In the genomic region with DNA sequence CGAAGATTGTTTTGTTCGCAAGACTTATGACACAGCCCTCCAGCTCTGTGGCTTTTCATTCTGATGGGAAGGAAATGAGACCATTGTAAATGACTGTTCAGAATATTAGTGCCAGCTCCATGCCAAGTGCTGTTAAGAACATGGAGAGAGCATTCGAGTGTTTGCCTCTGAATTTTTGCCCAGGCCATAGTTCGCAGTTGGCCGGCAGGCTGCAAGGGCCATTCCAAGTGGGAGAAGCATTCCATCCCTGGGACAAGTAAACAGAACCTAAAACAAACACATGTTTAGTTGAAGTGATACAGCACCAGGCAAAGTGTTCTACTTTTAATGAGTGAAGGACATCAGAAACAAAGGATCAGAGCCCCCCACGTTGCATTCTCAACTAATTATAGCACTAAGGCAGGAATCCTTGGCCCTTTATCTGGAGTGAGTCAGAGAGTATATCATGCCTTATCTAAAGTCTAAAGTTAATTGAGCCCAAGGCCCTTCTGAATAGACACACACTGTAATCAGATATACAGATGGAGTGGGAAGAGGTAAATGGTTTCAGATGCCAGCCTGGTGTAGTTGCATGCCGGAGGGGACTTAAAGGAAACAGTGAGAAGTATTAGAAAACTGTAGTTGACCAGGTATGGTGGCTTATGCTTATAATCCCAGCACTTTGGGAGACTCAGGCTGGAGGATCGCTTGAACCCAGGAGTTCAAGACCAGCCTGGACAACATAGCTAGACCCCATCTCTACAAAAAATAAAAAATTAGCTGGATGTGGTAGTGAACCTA, we compare ENCODE assay signal across 2 cellular contexts.
TF ChIP-seq lines count a peak whose summit lies in the region.

No MANE protein-coding gene starts in this region.

TF ChIP-seq in HEK293, 187 proteins besides CTCF, POLR2A, EP300 and RAD21 (continues in another document):
- no peak for TF ChIP-seq ZNF571 (tag by site-specific recombination; IDR thresholded peaks at IDR 0.05)
- TF ChIP-seq ZNF501 (tag by site-specific recombination; IDR thresholded peaks at IDR 0.05) = 0 out of 2 replicates have a peak, but pooled peaks have one; percentile 33
- TF ChIP-seq ZNF843 (tag by site-specific recombination; IDR thresholded peaks at IDR 0.05) = peak; percentile 88
- no peak for TF ChIP-seq ZNF433 (tag by site-specific recombination; IDR thresholded peaks at IDR 0.05; ENCODE audit: low read depth)
- no peak for TF ChIP-seq ZBTB48 (tag by site-specific recombination; IDR thresholded peaks at IDR 0.05)
- peak; percentile 85 for TF ChIP-seq ZNF121 (tag by site-specific recombination; IDR thresholded peaks at IDR 0.05)
- peak; percentile 87 for TF ChIP-seq ZNF664 (tag by site-specific recombination; IDR thresholded peaks at IDR 0.05)
- TF ChIP-seq ZEB2 (tag by site-specific recombination; IDR thresholded peaks at IDR 0.05) = 0 out of 2 replicates have a peak, but pooled peaks have one; percentile 18
- no peak for TF ChIP-seq ZNF792 (tag by site-specific recombination; IDR thresholded peaks at IDR 0.05)
- TF ChIP-seq ZFHX2 (tag by site-specific recombination; conservative IDR thresholded peaks at IDR 0.05) = peak; percentile 79
- TF ChIP-seq ZNF514 (tag by site-specific recombination; IDR thresholded peaks at IDR 0.05) = no peak
- TF ChIP-seq ZNF423 (tag by site-specific recombination; IDR thresholded peaks at IDR 0.05) = no peak
- no peak for TF ChIP-seq ZSCAN23 (tag by site-specific recombination; IDR thresholded peaks at IDR 0.05)
- no peak for TF ChIP-seq ZNF660 (tag by site-specific recombination; IDR thresholded peaks at IDR 0.05)
- peak; percentile 92 for TF ChIP-seq ZXDB (tag by site-specific recombination; IDR thresholded peaks at IDR 0.05)
- 0 out of 2 replicates have a peak, but pooled peaks have one; percentile 40 for TF ChIP-seq ZFP37 (tag by site-specific recombination; IDR thresholded peaks at IDR 0.05)
- TF ChIP-seq, protein P1, sequence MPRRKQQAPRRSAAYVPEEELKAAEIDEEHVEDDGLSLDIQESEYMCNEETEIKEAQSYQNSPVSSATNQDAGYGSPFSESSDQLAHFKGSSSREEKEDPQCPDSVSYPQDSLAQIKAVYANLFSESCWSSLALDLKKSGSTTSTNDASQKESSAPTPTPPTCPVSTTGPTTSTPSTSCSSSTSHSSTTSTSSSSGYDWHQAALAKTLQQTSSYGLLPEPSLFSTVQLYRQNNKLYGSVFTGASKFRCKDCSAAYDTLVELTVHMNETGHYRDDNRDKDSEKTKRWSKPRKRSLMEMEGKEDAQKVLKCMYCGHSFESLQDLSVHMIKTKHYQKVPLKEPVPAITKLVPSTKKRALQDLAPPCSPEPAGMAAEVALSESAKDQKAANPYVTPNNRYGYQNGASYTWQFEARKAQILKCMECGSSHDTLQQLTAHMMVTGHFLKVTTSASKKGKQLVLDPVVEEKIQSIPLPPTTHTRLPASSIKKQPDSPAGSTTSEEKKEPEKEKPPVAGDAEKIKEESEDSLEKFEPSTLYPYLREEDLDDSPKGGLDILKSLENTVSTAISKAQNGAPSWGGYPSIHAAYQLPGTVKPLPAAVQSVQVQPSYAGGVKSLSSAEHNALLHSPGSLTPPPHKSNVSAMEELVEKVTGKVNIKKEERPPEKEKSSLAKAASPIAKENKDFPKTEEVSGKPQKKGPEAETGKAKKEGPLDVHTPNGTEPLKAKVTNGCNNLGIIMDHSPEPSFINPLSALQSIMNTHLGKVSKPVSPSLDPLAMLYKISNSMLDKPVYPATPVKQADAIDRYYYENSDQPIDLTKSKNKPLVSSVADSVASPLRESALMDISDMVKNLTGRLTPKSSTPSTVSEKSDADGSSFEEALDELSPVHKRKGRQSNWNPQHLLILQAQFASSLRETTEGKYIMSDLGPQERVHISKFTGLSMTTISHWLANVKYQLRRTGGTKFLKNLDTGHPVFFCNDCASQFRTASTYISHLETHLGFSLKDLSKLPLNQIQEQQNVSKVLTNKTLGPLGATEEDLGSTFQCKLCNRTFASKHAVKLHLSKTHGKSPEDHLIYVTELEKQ (tag by site-specific recombination; IDR thresholded peaks at IDR 0.05; ENCODE audit: borderline replicate concordance) = peak; percentile 24; the same call in 1 of the 2 replicates
- peak; percentile 92 for TF ChIP-seq SP7 (tag by site-specific recombination; IDR thresholded peaks at IDR 0.05)
- peak; percentile 52; the same call in 1 of the 2 replicates for TF ChIP-seq ZBTB20 (tag by site-specific recombination; IDR thresholded peaks at IDR 0.05)
- TF ChIP-seq, protein P2, sequence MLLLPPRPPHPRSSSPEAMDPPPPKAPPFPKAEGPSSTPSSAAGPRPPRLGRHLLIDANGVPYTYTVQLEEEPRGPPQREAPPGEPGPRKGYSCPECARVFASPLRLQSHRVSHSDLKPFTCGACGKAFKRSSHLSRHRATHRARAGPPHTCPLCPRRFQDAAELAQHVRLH (tag by site-specific recombination; IDR thresholded peaks at IDR 0.05) = 0 out of 2 replicates have a peak, but pooled peaks have one; percentile 15
- TF ChIP-seq, protein P3, sequence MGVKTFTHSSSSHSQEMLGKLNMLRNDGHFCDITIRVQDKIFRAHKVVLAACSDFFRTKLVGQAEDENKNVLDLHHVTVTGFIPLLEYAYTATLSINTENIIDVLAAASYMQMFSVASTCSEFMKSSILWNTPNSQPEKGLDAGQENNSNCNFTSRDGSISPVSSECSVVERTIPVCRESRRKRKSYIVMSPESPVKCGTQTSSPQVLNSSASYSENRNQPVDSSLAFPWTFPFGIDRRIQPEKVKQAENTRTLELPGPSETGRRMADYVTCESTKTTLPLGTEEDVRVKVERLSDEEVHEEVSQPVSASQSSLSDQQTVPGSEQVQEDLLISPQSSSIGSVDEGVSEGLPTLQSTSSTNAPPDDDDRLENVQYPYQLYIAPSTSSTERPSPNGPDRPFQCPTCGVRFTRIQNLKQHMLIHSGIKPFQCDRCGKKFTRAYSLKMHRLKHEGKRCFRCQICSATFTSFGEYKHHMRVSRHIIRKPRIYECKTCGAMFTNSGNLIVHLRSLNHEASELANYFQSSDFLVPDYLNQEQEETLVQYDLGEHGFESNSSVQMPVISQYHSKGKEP (tag by site-specific recombination; IDR thresholded peaks at IDR 0.05) = no peak
- peak; percentile 45 for TF ChIP-seq OSR2 (tag by site-specific recombination; IDR thresholded peaks at IDR 0.05)
- TF ChIP-seq, protein P4, sequence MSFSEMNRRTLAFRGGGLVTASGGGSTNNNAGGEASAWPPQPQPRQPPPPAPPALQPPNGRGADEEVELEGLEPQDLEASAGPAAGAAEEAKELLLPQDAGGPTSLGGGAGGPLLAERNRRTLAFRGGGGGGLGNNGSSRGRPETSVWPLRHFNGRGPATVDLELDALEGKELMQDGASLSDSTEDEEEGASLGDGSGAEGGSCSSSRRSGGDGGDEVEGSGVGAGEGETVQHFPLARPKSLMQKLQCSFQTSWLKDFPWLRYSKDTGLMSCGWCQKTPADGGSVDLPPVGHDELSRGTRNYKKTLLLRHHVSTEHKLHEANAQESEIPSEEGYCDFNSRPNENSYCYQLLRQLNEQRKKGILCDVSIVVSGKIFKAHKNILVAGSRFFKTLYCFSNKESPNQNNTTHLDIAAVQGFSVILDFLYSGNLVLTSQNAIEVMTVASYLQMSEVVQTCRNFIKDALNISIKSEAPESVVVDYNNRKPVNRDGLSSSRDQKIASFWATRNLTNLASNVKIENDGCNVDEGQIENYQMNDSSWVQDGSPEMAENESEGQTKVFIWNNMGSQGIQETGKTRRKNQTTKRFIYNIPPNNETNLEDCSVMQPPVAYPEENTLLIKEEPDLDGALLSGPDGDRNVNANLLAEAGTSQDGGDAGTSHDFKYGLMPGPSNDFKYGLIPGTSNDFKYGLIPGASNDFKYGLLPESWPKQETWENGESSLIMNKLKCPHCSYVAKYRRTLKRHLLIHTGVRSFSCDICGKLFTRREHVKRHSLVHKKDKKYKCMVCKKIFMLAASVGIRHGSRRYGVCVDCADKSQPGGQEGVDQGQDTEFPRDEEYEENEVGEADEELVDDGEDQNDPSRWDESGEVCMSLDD (tag by site-specific recombination; IDR thresholded peaks at IDR 0.05) = no peak

TF ChIP-seq in SK-N-SH, 30 proteins besides CTCF, POLR2A, EP300 and RAD21 (continues in another document):
- TF ChIP-seq CHD2 (IDR thresholded peaks at IDR 0.05; ENCODE audit: low read length, partially characterized antibody) (peak; percentile 54), MXI1 (IDR thresholded peaks at IDR 0.05; ENCODE audit: low read depth, low read length) (no peak), SIN3A (IDR thresholded peaks at IDR 0.05; ENCODE audit: borderline replicate concordance, low read depth, low read length) (no peak), EZH2phosphoT487 (IDR thresholded peaks at IDR 0.05; ENCODE audit: borderline replicate concordance, low read depth) (no peak), FOXJ3 (CRISPR knock-in tag; IDR thresholded peaks at IDR 0.05) (0 out of 2 replicates have a peak, but pooled peaks have one; percentile 56), TEAD4 (IDR thresholded peaks at IDR 0.05; ENCODE audit: borderline replicate concordance, insufficient read depth) (0 out of 2 replicates have a peak, but pooled peaks have one; percentile 39), NRF1 (IDR thresholded peaks at IDR 0.05; ENCODE audit: low read depth, low read length) (no peak), RFX5 (IDR thresholded peaks at IDR 0.05; ENCODE audit: low read length) (no peak), NFIC (IDR thresholded peaks at IDR 0.05; ENCODE audit: borderline replicate concordance) (0 out of 2 replicates have a peak, but pooled peaks have one; percentile 8), SMC3 (IDR thresholded peaks at IDR 0.05; ENCODE audit: low read depth, low read length) (no peak), RCOR1 (IDR thresholded peaks at IDR 0.05; ENCODE audit: low read length) (peak; percentile 98), YY1 (IDR thresholded peaks at IDR 0.05; ENCODE audit: low read depth) (no peak), TAF1 (IDR thresholded peaks at IDR 0.05; ENCODE audit: borderline replicate concordance, low read depth, low read length) (no peak), FOSL2 (IDR thresholded peaks at IDR 0.05; ENCODE audit: borderline replicate concordance, low read depth) (peak; percentile 21; the same call in 1 of the 2 replicates), POLR2AphosphoS5 (IDR thresholded peaks at IDR 0.05; ENCODE audit: low read depth, low read length) (no peak), GATA2 (CRISPR knock-in tag; IDR thresholded peaks at IDR 0.05) (peak; percentile 91), TCF12 (IDR thresholded peaks at IDR 0.05) (peak; percentile 86), GABPA (IDR thresholded peaks at IDR 0.05; ENCODE audit: low read depth) (no peak), JUND (IDR thresholded peaks at IDR 0.05) (peak; percentile 66)
- TF ChIP-seq, protein P5, sequence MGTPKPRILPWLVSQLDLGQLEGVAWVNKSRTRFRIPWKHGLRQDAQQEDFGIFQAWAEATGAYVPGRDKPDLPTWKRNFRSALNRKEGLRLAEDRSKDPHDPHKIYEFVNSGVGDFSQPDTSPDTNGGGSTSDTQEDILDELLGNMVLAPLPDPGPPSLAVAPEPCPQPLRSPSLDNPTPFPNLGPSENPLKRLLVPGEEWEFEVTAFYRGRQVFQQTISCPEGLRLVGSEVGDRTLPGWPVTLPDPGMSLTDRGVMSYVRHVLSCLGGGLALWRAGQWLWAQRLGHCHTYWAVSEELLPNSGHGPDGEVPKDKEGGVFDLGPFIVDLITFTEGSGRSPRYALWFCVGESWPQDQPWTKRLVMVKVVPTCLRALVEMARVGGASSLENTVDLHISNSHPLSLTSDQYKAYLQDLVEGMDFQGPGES (IDR thresholded peaks at IDR 0.05; ENCODE audit: low read depth, low read length) = no peak
- TF ChIP-seq, protein P6, sequence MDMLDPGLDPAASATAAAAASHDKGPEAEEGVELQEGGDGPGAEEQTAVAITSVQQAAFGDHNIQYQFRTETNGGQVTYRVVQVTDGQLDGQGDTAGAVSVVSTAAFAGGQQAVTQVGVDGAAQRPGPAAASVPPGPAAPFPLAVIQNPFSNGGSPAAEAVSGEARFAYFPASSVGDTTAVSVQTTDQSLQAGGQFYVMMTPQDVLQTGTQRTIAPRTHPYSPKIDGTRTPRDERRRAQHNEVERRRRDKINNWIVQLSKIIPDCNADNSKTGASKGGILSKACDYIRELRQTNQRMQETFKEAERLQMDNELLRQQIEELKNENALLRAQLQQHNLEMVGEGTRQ (IDR thresholded peaks at IDR 0.05; ENCODE audit: borderline replicate concordance, low read depth, low read length) = no peak
- TF ChIP-seq, protein P7, sequence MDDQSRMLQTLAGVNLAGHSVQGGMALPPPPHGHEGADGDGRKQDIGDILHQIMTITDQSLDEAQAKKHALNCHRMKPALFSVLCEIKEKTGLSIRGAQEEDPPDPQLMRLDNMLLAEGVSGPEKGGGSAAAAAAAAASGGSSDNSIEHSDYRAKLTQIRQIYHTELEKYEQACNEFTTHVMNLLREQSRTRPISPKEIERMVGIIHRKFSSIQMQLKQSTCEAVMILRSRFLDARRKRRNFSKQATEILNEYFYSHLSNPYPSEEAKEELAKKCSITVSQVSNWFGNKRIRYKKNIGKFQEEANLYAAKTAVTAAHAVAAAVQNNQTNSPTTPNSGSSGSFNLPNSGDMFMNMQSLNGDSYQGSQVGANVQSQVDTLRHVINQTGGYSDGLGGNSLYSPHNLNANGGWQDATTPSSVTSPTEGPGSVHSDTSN (IDR thresholded peaks at IDR 0.05) = 0 out of 2 replicates have a peak, but pooled peaks have one; percentile 9
- TF ChIP-seq, protein P8, sequence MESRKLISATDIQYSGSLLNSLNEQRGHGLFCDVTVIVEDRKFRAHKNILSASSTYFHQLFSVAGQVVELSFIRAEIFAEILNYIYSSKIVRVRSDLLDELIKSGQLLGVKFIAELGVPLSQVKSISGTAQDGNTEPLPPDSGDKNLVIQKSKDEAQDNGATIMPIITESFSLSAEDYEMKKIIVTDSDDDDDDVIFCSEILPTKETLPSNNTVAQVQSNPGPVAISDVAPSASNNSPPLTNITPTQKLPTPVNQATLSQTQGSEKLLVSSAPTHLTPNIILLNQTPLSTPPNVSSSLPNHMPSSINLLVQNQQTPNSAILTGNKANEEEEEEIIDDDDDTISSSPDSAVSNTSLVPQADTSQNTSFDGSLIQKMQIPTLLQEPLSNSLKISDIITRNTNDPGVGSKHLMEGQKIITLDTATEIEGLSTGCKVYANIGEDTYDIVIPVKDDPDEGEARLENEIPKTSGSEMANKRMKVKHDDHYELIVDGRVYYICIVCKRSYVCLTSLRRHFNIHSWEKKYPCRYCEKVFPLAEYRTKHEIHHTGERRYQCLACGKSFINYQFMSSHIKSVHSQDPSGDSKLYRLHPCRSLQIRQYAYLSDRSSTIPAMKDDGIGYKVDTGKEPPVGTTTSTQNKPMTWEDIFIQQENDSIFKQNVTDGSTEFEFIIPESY (IDR thresholded peaks at IDR 0.05; ENCODE audit: borderline replicate concordance, low read depth) = no peak
- TF ChIP-seq, protein P9, sequence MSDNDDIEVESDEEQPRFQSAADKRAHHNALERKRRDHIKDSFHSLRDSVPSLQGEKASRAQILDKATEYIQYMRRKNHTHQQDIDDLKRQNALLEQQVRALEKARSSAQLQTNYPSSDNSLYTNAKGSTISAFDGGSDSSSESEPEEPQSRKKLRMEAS (IDR thresholded peaks at IDR 0.05; ENCODE audit: low read depth) = no peak
